8 cellular contexts compared by ENCODE assay signal in the genomic region with DNA sequence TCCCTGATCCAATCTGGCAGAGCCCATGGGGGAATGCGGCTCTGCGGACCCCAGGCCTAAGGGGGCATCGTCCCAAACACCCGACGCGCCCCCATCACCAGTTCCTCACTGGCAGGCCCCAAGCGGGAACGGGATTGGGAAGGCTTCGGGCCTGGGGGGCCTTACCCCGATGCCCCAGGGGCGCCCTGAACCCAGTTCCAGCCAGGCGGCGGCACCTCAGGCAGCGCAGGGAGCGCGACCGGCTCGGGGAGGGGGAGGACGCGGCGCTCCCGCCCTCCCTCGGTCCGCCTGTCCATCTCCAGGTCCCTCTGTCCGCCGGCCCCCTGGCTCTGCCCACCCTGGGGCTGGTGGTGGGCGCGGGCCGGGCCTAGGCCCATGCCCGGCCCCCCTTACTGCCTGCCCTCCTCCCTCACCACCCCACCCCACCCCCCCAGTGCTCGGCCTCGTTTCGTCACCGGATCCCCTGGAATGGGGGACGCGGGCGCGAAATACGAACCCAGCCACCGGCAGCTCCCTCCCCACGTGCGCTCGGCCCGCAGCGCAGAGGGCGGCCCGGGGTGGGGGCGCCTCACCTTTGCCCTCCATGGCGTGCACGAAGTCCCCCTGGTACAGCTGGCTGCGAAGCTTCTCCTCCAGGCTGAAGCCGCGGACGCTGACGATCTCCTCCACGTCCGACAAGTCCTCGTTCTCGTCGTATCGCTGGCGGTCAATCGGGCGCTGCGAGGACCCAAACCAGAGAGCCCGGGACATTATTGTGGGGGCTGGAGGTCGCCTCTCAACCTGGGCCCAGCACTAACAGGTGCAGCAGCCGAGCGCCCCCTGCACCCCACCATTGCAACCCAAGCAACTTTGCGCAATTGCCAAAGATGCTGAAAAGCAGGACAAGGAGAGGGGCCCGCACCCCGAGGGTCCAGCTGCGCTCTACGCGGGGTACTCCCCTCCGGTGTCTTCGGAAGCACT. TPM values are rescaled to one million over a fixed set of nuclear protein-coding genes. Genes with fewer than 3 reads are reported as not detected.
DNase-seq lines count a peak whose midpoint lies in the region; ATAC-seq, FAIRE-seq and TF ChIP-seq lines count a peak whose summit lies in the region.

No MANE protein-coding gene starts in this region.

- WGBS in small intestine, 3 donors = 6 to 19% (median 18%) methylated on average over 66 to 77 of the region's 77 CpGs

- no peaks in the 10 kb centered on the region for H3K27me3 ChIP-seq in iPS-15b (ENCODE audit: control insufficient read depth, insufficient read depth, low read length)
- no peaks in the 10 kb centered on the region for H3K27me3 ChIP-seq in small intestine (ENCODE audit: control insufficient read depth in 2 of 2, insufficient read depth in 2 of 2, low read length in 2 of 2)

- peak overlapping the region; percentile 80 for H3K9ac ChIP-seq in iPS-15b (ENCODE audit: low read depth, low read length)

- H3K4me3 ChIP-seq in AG04449 (ENCODE audit: low read depth, low read length) (peak overlapping the region; percentile 61), iPS-15b (ENCODE audit: low read depth, low read length) (peak overlapping the region; percentile 87), small intestine (ENCODE audit: low read depth in 1 of 2, low read length in 2 of 2) (peak overlapping the region; percentile 63 to 77)
- H3K4me3 ChIP-seq in Jurkat, Clone E6-1 (ENCODE audit: low read length) = peak overlapping the region; percentile 53

- FAIRE-seq in small intestine (lab: Jason Lieb, UNC) (no peak), GM19239 (lab: Jason Lieb, UNC) (no peak)

- peak overlapping the region; percentile 25 to 73 for H3K27ac ChIP-seq in small intestine (ENCODE audit: low read depth in 1 of 2, low read length in 1 of 2)

- H3K36me3 ChIP-seq in iPS-15b (ENCODE audit: control insufficient read depth, insufficient read depth, low read length) (peaks cover 25% of the 10 kb centered on the region), small intestine (ENCODE audit: control insufficient read depth in 2 of 2, insufficient read depth in 2 of 2, low read length in 2 of 2) (no peaks in the 10 kb centered on the region)

- no peak for TF ChIP-seq CTCF in AG04449 (IDR thresholded peaks at IDR 0.05; ENCODE audit: insufficient read depth, low read length, missing control alignments)

- CTCF ChIA-PET in AG04449 (lab: Yijun Ruan, JAX) = interaction anchor here (1.3 to 4.6 kb wide), 5 partner anchors 26 to 46 kb away, joined by 3 to 54 read pairs (median 4); a partner anchor contains a TSS

- POLR2A ChIA-PET in AG04449 (lab: Yijun Ruan, JAX) = no interaction called here

- ATAC-seq in GM21786 (IDR thresholded peaks at IDR 0.05; ENCODE audit: unreplicated experiment) = no peak
- ATAC-seq in HG03457 (IDR thresholded peaks at IDR 0.05; ENCODE audit: unreplicated experiment) = no peak

- H3K4me1 ChIP-seq in iPS-15b (ENCODE audit: control insufficient read depth, insufficient read depth, low read length) (peaks cover 21% of the 10 kb centered on the region), small intestine (ENCODE audit: control insufficient read depth in 2 of 2, insufficient read depth in 1 of 2, low read depth in 1 of 2, low read length in 1 of 2) (peaks cover 2 to 12% of the 10 kb centered on the region in 2 donors)

- no peaks in the 10 kb centered on the region for H3K9me3 ChIP-seq in iPS-15b (ENCODE audit: control insufficient read depth, insufficient read depth, low read length)
- no peaks in the 10 kb centered on the region for H3K9me3 ChIP-seq in small intestine (ENCODE audit: control insufficient read depth, low read depth)

- no peak for DNase-seq in AG04449 (ENCODE audit: low read depth, low spot score)
- DNase-seq in Jurkat, Clone E6-1 (ENCODE audit: low read depth, low spot score) = no peak
- peak; percentile 72 for DNase-seq in astrocyte of the hippocampus (ENCODE audit: low read depth, low spot score)
- DNase-seq in small intestine = no peak
- DNase-seq in GM19239 (ENCODE audit: insufficient read length, low spot score) = no peak

RNA-seq across cellular contexts. Expression of a gene that starts 2.3 kb away (rescaled TPM):
- polyA plus RNA-seq in Jurkat, Clone E6-1 (2012; ENCODE audit: insufficient read depth, insufficient read length) = 54.3 TPM
- polyA plus RNA-seq in small intestine = 10 to 100 TPM in 1 of 3 donors, 1 to 10 TPM in 2; 7.6 to 14.7 (median 8.9) TPM

RNA-seq across cellular contexts. Expression of a gene that starts 47.8 kb away (rescaled TPM):
- polyA plus RNA-seq in Jurkat, Clone E6-1 (2012; ENCODE audit: insufficient read depth, insufficient read length) = 28.3 TPM
- 10 to 100 TPM; 16.1 to 51.4 (median 30.8) TPM for polyA plus RNA-seq in small intestine
